In genomic region chr6:34248727-34249468, GRCh38 we compare ENCODE assay signal across 8 cellular contexts. TPM values are rescaled to one million over a fixed set of nuclear protein-coding genes. Genes with fewer than 3 reads are reported as not detected.
DNase-seq lines count a peak whose midpoint lies in the region; ATAC-seq and TF ChIP-seq lines count a peak whose summit lies in the region.

TSS of gene SMIM29 (minus strand) at chr6:34249006. CDS start at chr6:34247791, 1,215 bp downstream.

- H3K27ac ChIP-seq in BLaER1 (peak within 1 kb of the TSS; percentile 78), coronary artery (peak within 1 kb of the TSS; percentile 86 to 95)

- H3K4me3 ChIP-seq in BLaER1, result peak within 1 kb of the TSS; percentile 78
- peak within 1 kb of the TSS; percentile 91 for H3K4me3 ChIP-seq in coronary artery

- H3K36me3 ChIP-seq in BLaER1, result peaks cover 25% of the 10 kb centered on the region

- no peaks in the 10 kb centered on the region for H3K9me3 ChIP-seq in BLaER1

- H3K4me2 ChIP-seq in BLaER1, result peak within 1 kb of the TSS; percentile 97

- ATAC-seq in GM19324 (IDR thresholded peaks at IDR 0.05; ENCODE audit: low FRiP score, unreplicated experiment), result peak; percentile 88
- ATAC-seq in HG03520 (IDR thresholded peaks at IDR 0.05; ENCODE audit: unreplicated experiment), result peak; percentile 67
- ATAC-seq in left lobe of liver, result peak; percentile 94

- no peaks in the 10 kb centered on the region for H3K27me3 ChIP-seq in BLaER1

- H4K20me1 ChIP-seq in BLaER1, result peaks cover 45% of the 10 kb centered on the region

- peaks cover 39% of the 10 kb centered on the region for H3K4me1 Mint-ChIP-seq in activated CD4-positive, alpha-beta T cell treated with anti-CD3 and anti-CD28 coated beads, Interleukin-2, amount 10 ng/mL, durations not matched to agents 24 days and 14 days

- peak; percentile 96 for TF ChIP-seq CTCF in coronary artery (IDR thresholded peaks at IDR 0.05)

- peak within 1 kb of the TSS; percentile 93 for H3K27ac Mint-ChIP-seq in activated CD4-positive, alpha-beta T cell treated with anti-CD3 and anti-CD28 coated beads, Interleukin-2, amount 10 ng/mL, durations not matched to agents 24 days and 14 days

- peaks cover 8% of the 10 kb centered on the region for H3K27me3 Mint-ChIP-seq in activated CD4-positive, alpha-beta T cell treated with anti-CD3 and anti-CD28 coated beads, Interleukin-2, amount 10 ng/mL, durations not matched to agents 24 days and 14 days

- peaks cover 25% of the 10 kb centered on the region for H3K36me3 Mint-ChIP-seq in activated CD4-positive, alpha-beta T cell treated with anti-CD3 and anti-CD28 coated beads, Interleukin-2, amount 10 ng/mL, durations not matched to agents 24 days and 14 days (ENCODE audit: low read depth)

- DNase-seq in NCI-H526 treated with DMSO at 0.1 percent for 48 hours (lab: John Stamatoyannopoulos, UW), result peak; percentile 83
- peak; percentile 99 for DNase-seq in activated CD4-positive, alpha-beta T cell treated with anti-CD3 and anti-CD28 coated beads, Interleukin-2, amount 10 ng/mL, durations not matched to agents 24 days and 14 days
- DNase-seq in coronary artery (ENCODE audit: low spot score), result peak; percentile 98
- DNase-seq in left lobe of liver (ENCODE audit: low spot score), result peak; percentile 99
- DNase-seq in stimulated activated CD4-positive, alpha-beta T cell treated with anti-CD3 and anti-CD28 coated beads, Interleukin-2, amount 100 ng/mL, for 24 hours, result peak; percentile 97

- intact Hi-C loops in activated CD4-positive, alpha-beta T cell treated with anti-CD3 and anti-CD28 coated beads, Interleukin-2, amount 10 ng/mL, durations not matched to agents 24 days and 14 days (cut with micrococcal nuclease), result loop anchor here (1.0 to 10.0 kb wide), 8 partner anchors 13 to 534 kb away; partner anchors contain the start of genes HMGA1, ILRUN, NUDT3 and UQCC2

- peak within 1 kb of the TSS; percentile 88 for H3K4me3 Mint-ChIP-seq in activated CD4-positive, alpha-beta T cell treated with anti-CD3 and anti-CD28 coated beads, Interleukin-2, amount 10 ng/mL, durations not matched to agents 24 days and 14 days

- H3K9me3 Mint-ChIP-seq in activated CD4-positive, alpha-beta T cell treated with anti-CD3 and anti-CD28 coated beads, Interleukin-2, amount 10 ng/mL, durations not matched to agents 24 days and 14 days, result no peaks in the 10 kb centered on the region

- H3K9ac ChIP-seq in BLaER1, result peak within 1 kb of the TSS; percentile 81

- peaks cover 38% of the 10 kb centered on the region for H3K4me1 ChIP-seq in BLaER1

RNA-seq across cellular contexts. Expression of gene SMIM29, which starts in this region (rescaled TPM):
- total RNA-seq in activated CD4-positive, alpha-beta T cell treated with anti-CD3 and anti-CD28 coated beads, Interleukin-2, amount 10 ng/mL, durations not matched to agents 24 days and 14 days, result 12.6 and 13.5 TPM in 2 replicates
- total RNA-seq in left lobe of liver, result 6.4 TPM

Comparison
In these comparisons a context has a peak if more than half of its experiments do, and no peak if none do; other contexts are left out.
1. Peak in every context shown above with its lines: DNase-seq, ATAC-seq, H3K4me3 ChIP-seq and H3K27ac ChIP-seq.